8 cellular contexts compared by ENCODE assay signal in the genomic region with DNA sequence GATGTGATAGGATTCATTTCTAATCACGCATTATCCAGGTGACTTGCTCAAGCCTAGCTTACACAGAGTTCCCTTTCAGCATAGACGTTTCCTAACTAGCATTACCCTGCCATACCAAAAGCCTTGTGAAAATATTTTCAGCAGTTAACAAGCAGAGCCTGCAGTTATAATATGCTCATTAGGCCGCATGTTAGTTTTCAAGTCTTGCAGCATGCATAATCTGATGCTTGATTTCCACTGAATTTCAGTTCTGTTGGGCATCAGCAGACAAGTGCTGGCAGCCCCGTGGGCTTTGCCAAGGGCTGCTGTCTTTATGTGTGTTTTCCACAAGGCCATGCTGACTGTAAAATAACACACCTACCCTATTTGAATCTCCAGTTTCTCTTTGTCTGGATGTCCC.
"Had no signal": no experiment of that assay in that cellular context is flagged by ENCODE, and none has a peak within 500 bp of the region (broad histone marks: within the 10 kb centered on the region; RNA-seq: fewer than 3 reads in every experiment).

No MANE protein-coding gene starts in this region.

- H2AFZ ChIP-seq: GM23338 had no signal

- H3K4me3 Mint-ChIP-seq: GM23338, H9, IgD-negative memory B cell had no signal

- H3K4me1 Mint-ChIP-seq: IgD-negative memory B cell had no signal

- H3K27ac ChIP-seq: HL-60 had no signal

- H3K27me3 Mint-ChIP-seq: IgD-negative memory B cell had no signal

- ATAC-seq: GM23338, HepG2 had no signal

- DNase-seq: H9, HCEC 1CT, KBM-7 had no signal

- H3K9me3 Mint-ChIP-seq: GM23338, H9 had no signal

- FAIRE-seq: H54, HepG2 had no signal

- H3K36me3 Mint-ChIP-seq: IgD-negative memory B cell had no signal

- H3K4me3 ChIP-seq: GM23338 had no signal

- H3K4me2 ChIP-seq: GM23338 had no signal

- H3K27ac Mint-ChIP-seq: GM23338, H9, IgD-negative memory B cell had no signal
